Comparison of ENCODE assay signal across 1 cellular context in genomic region chr17:68035523-68036303, GRCh38.
TF ChIP-seq lines count a peak whose summit lies in the region.

Gene KPNA2 (plus strand): TSS chr17:68035735. CDS start chr17:68037133, 1,398 bp downstream.

TF ChIP-seq in HepG2, 621 proteins besides CTCF, POLR2A, EP300 and RAD21 (continued from another document and continues in another):
- TF ChIP-seq ZNF407 (CRISPR knock-in tag; IDR thresholded peaks at IDR 0.05; ENCODE audit: not compliant biosample characterization) (peak; percentile 97), MTF2 (CRISPR knock-in tag; IDR thresholded peaks at IDR 0.05; ENCODE audit: borderline replicate concordance) (0 out of 2 replicates have a peak, but pooled peaks have one; percentile 22), CREB3 (CRISPR knock-in tag; IDR thresholded peaks at IDR 0.05) (peak; percentile 55; the same call in 1 of the 2 replicates), MIXL1 (CRISPR knock-in tag; IDR thresholded peaks at IDR 0.05) (0 out of 2 replicates have a peak, but pooled peaks have one; percentile 11), ZNF256 (CRISPR knock-in tag; conservative IDR thresholded peaks at IDR 0.05) (peak; percentile 24; the same call in 1 of the 2 replicates), ZNF281 (CRISPR knock-in tag; IDR thresholded peaks at IDR 0.05; ENCODE audit: borderline replicate concordance) (peak; percentile 13; the same call in 1 of the 2 replicates), CEBPG (CRISPR knock-in tag; IDR thresholded peaks at IDR 0.05) (peak; percentile 33; the same call in 1 of the 2 replicates), MAF1 (CRISPR knock-in tag; IDR thresholded peaks at IDR 0.05; ENCODE audit: borderline replicate concordance) (peak; percentile 64; the same call in 1 of the 2 replicates), GTF2F1 (IDR thresholded peaks at IDR 0.05; ENCODE audit: low read length) (peak; percentile 80; the same call in 1 of the 2 replicates), ZBTB26 (CRISPR knock-in tag; IDR thresholded peaks at IDR 0.05; ENCODE audit: borderline replicate concordance) (peak; percentile 57; the same call in 1 of the 2 replicates), ZFP36L1 (CRISPR knock-in tag; IDR thresholded peaks at IDR 0.05) (peak; percentile 79), HOMEZ (CRISPR knock-in tag; IDR thresholded peaks at IDR 0.05; ENCODE audit: low read depth) (peak; percentile 76), RELA (CRISPR knock-in tag; IDR thresholded peaks at IDR 0.05) (peak; percentile 46; the same call in 1 of the 2 replicates), ZNF597 (CRISPR knock-in tag; IDR thresholded peaks at IDR 0.05) (no peak), ZNF639 (CRISPR knock-in tag; conservative IDR thresholded peaks at IDR 0.05) (no peak; the same call in 1 of the 2 replicates), ZNF552 (CRISPR knock-in tag; IDR thresholded peaks at IDR 0.05; ENCODE audit: borderline replicate concordance) (no peak), FIP1L1 (IDR thresholded peaks at IDR 0.05; ENCODE audit: borderline replicate concordance, insufficient read depth, low read depth, low read length) (0 out of 2 replicates have a peak, but pooled peaks have one; percentile 48), REST (IDR thresholded peaks at IDR 0.05; ENCODE audit: borderline replicate concordance in 1 of 2, low read depth in 1 of 2, low read length in 2 of 2) (peak in 1 of 2 experiments; percentile 66; a peak in 1 of 4 replicates), TARDBP (CRISPR knock-in tag; IDR thresholded peaks at IDR 0.05) (peak; percentile 87), LCORL (IDR thresholded peaks at IDR 0.05) (0 out of 2 replicates have a peak, but pooled peaks have one; percentile 47), LCORL (CRISPR knock-in tag; IDR thresholded peaks at IDR 0.05) (peak; percentile 87), ZMYM4 (CRISPR knock-in tag; IDR thresholded peaks at IDR 0.05) (peak; percentile 97), MEIS1 (CRISPR knock-in tag; IDR thresholded peaks at IDR 0.05; ENCODE audit: borderline replicate concordance) (no peak), SRSF1 (optimal IDR thresholded peaks at IDR 0.05; ENCODE audit: low read depth, low read length) (peak; percentile 76), PITX1 (CRISPR knock-in tag; IDR thresholded peaks at IDR 0.05) (0 out of 2 replicates have a peak, but pooled peaks have one; percentile 69), ETV6 (CRISPR knock-in tag; conservative IDR thresholded peaks at IDR 0.05) (no peak; the same call in 1 of the 2 replicates), PRDM4 (CRISPR knock-in tag; IDR thresholded peaks at IDR 0.05; ENCODE audit: borderline replicate concordance) (0 out of 2 replicates have a peak, but pooled peaks have one; percentile 53), ZNF589 (CRISPR knock-in tag; conservative IDR thresholded peaks at IDR 0.05) (peak; percentile 91)
